ENCODE assay signal across 15 cellular contexts in the genomic region with DNA sequence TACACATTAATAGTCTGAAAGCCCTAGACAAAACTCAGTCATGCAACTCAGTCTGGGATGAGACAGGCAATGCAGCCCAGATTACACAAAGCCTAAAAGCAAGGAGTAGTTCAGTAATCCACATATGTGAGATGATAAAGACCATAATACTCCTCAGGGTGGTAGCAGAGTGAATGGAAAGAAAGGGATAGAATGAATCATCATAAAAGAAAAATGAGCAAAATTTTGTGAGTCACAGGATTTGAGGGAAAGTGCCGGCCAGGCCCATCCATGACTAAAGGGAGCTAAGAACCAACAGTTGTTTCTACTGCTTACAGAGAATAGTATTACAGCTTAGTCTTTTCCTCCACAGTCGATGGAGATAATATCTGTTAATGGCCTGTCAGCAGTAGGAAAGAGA.
DNase-seq lines count a peak whose midpoint lies in the region; ATAC-seq and TF ChIP-seq lines count a peak whose summit lies in the region.
"Had no signal": no experiment of that assay in that cellular context is flagged by ENCODE, and none has a peak within 500 bp of the region (broad histone marks: within the 10 kb centered on the region; RNA-seq: fewer than 3 reads in every experiment).

No MANE protein-coding gene starts in this region.

- DNase-seq in AG20443 (ENCODE audit: low spot score) (peak; percentile 83), PC-3 (peak; percentile 91), dedifferentiated amniotic fluid mesenchymal stem cell (ENCODE audit: extremely low spot score) (peak; percentile 85), mesenchymal stem cell (peak; percentile 31), NCI-H2227 treated with DMSO at 0.1 percent for 48 hours (lab: John Stamatoyannopoulos, UW) (no peak), psoas muscle (no peak), left colon (no peak)
- DNase-seq: activated CD8-positive, alpha-beta memory T cell treated with anti-CD3 and anti-CD28 coated beads for 24 hours; activated naive CD4-positive, alpha-beta T cell treated with anti-CD3 and anti-CD28 coated beads, Interleukin-2, amount 10 ng/mL, durations not matched to agents 7 days and 5 days; CD4-positive, alpha-beta T cell; NCI-H187; stimulated activated CD4-positive, alpha-beta T cell treated with anti-CD3 and anti-CD28 coated beads, Interleukin-4, amount 100 ng/mL, for 1 hour; stimulated activated naive CD4-positive, alpha-beta T cell treated with Interleukin-2 at 50 U/mL for 16 hours had no signal

- H3K4me2 ChIP-seq in PC-3 (ENCODE audit: low read length): peak overlapping the region; percentile 26
- H3K4me2 ChIP-seq in mesenchymal stem cell (ENCODE audit: low read length, poor library complexity, severe bottlenecking): no peak overlapping the region

- no peaks in the 10 kb centered on the region for H3F3A ChIP-seq in PC-3 (ENCODE audit: low read length, unreplicated experiment)

- H3K36me3 ChIP-seq in PC-3 (ENCODE audit: low read depth, low read length): no peaks in the 10 kb centered on the region
- no peaks in the 10 kb centered on the region for H3K36me3 ChIP-seq in mesenchymal stem cell (ENCODE audit: control insufficient read depth in 1 of 2, insufficient read depth in 2 of 2, low read depth in 1 of 2, low read length in 2 of 2)
- H3K36me3 ChIP-seq in psoas muscle (ENCODE audit: insufficient read depth in 1 of 2, low read depth in 1 of 2): no peaks in the 10 kb centered on the region

- intact Hi-C loops in PC-3 (cut with micrococcal nuclease): no loop called here
- intact Hi-C loops in psoas muscle (cut with DNase I): no loop called here
- intact Hi-C loops in left colon (cut with DNase I, micrococcal nuclease): no loop called here

- H3K14ac ChIP-seq in mesenchymal stem cell (ENCODE audit: low read length in 2 of 2): no peak overlapping the region

- ATAC-seq in PC-3: peak; percentile 99
- ATAC-seq in GM19035 (IDR thresholded peaks at IDR 0.05; ENCODE audit: unreplicated experiment): no peak
- ATAC-seq in psoas muscle: no peak
- no peak for ATAC-seq in left colon
- ATAC-seq: HepG2 had no signal

- no peaks in the 10 kb centered on the region for H3K9me2 ChIP-seq in PC-3 (replicated peaks; ENCODE audit: low read length)

- no peak overlapping the region for H4K91ac ChIP-seq in mesenchymal stem cell (ENCODE audit: low read length)

- peaks cover 12% of the 10 kb centered on the region for H3K4me1 ChIP-seq in PC-3 (ENCODE audit: insufficient read depth, low read length)
- peaks cover 5% of the 10 kb centered on the region for H3K4me1 ChIP-seq in mesenchymal stem cell (ENCODE audit: control insufficient read depth, insufficient read depth, low read depth, low read length)
- H3K4me1 ChIP-seq in psoas muscle: no peaks in the 10 kb centered on the region

- no peak overlapping the region for H3K23ac ChIP-seq in mesenchymal stem cell (ENCODE audit: low read length in 2 of 2)

- no peak overlapping the region for H2AK5ac ChIP-seq in mesenchymal stem cell (ENCODE audit: low read length, severe bottlenecking)

- H3K27ac ChIP-seq in PC-3 (ENCODE audit: low read length) (peak overlapping the region; percentile 25), mesenchymal stem cell (ENCODE audit: low read length, poor library complexity, severe bottlenecking) (no peak overlapping the region), psoas muscle (no peak overlapping the region)

- POLR2A ChIA-PET in PC-3 (lab: Charles Lee; ENCODE audit: unreplicated experiment): interaction anchor here (0.6 to 0.7 kb wide), 5 partner anchors 8 to 1257 kb away, joined by 3 to 10 read pairs (median 4); no protein-coding TSS in a partner anchor

- no peak overlapping the region for H3K18ac ChIP-seq in mesenchymal stem cell (ENCODE audit: low read depth in 1 of 2, low read length in 2 of 2)

- H3K27me3 ChIP-seq in PC-3 (ENCODE audit: low read length) (no peaks in the 10 kb centered on the region), mesenchymal stem cell (ENCODE audit: control insufficient read depth in 1 of 2, insufficient read depth in 1 of 2, low read length in 2 of 2) (no peaks in the 10 kb centered on the region), psoas muscle (ENCODE audit: insufficient read depth in 3 of 3, low read length in 2 of 3) (no peaks in the 10 kb centered on the region)

- no TSS peak for BruUV-seq in PC-3 (replicated peaks; lab: Mats Ljungman, UMichigan)

- H3K9ac ChIP-seq in PC-3 (ENCODE audit: low read length) (no peak overlapping the region), mesenchymal stem cell (ENCODE audit: low read length) (peak overlapping the region; percentile 41)

- H3K79me2 ChIP-seq in PC-3 (ENCODE audit: low read length): no peaks in the 10 kb centered on the region

- WGBS in mesenchymal stem cell: 75% methylated on average over 1 of the region's 2 CpGs
- 40 to 61% (median 53%) methylated on average over 2 of the region's 2 CpGs for WGBS in psoas muscle, 3 donors

- no peak overlapping the region for H3K4me3 ChIP-seq in PC-3 (ENCODE audit: low read length)
- H3K4me3 ChIP-seq in mesenchymal stem cell (ENCODE audit: insufficient read depth in 1 of 2, low read depth in 1 of 2, low read length in 2 of 2): no peak overlapping the region
- no peak overlapping the region for H3K4me3 ChIP-seq in psoas muscle

- H3K9me3 ChIP-seq in PC-3 (ENCODE audit: low read length) (no peaks in the 10 kb centered on the region), mesenchymal stem cell (ENCODE audit: control insufficient read depth, low read length) (no peaks in the 10 kb centered on the region), psoas muscle (no peaks in the 10 kb centered on the region)

- no peak overlapping the region for H2BK15ac ChIP-seq in mesenchymal stem cell (ENCODE audit: low read depth, poor library complexity, severe bottlenecking)

- TF ChIP-seq CTCF in PC-3 (conservative IDR thresholded peaks at IDR 0.05; ENCODE audit: low read depth, low read length): peak; percentile 37; the same call in 1 of the 2 replicates
- TF ChIP-seq CTCF in psoas muscle (IDR thresholded peaks at IDR 0.05): no peak

- H4K8ac ChIP-seq in mesenchymal stem cell (ENCODE audit: low read length): no peak overlapping the region

- CTCF ChIA-PET in PC-3 (lab: Charles Lee): interaction anchor here (0.5 to 1.0 kb wide), 7 partner anchors 42 to 714 kb away, joined by 3 to 9 read pairs (median 4); no protein-coding TSS in a partner anchor

- H2BK5ac ChIP-seq in mesenchymal stem cell (ENCODE audit: low read depth, low read length, poor library complexity, severe bottlenecking): no peak overlapping the region

- H2BK12ac ChIP-seq in mesenchymal stem cell (ENCODE audit: low read length in 2 of 2): no peak overlapping the region

- H2AFZ ChIP-seq in PC-3 (ENCODE audit: low read length) (no peak overlapping the region; the same call in 1 of the 2 replicates), mesenchymal stem cell (ENCODE audit: low read depth, low read length) (no peak overlapping the region)

- H2BK120ac ChIP-seq in mesenchymal stem cell (ENCODE audit: low read depth, low read length): no peak overlapping the region

- no peaks in the 10 kb centered on the region for H4K20me1 ChIP-seq in PC-3 (ENCODE audit: low read length)

- H3K79me1 ChIP-seq in mesenchymal stem cell (replicated peaks; ENCODE audit: low read length, poor library complexity, severe bottlenecking): peaks cover 2% of the 10 kb centered on the region

- H3K4ac ChIP-seq in mesenchymal stem cell (ENCODE audit: low read depth in 1 of 2, low read length in 2 of 2): no peak overlapping the region

Comparison
In these comparisons a context has a peak if more than half of its experiments do, and no peak if none do; other contexts are left out.
1. DNase-seq: peak in AG20443 (single experiment), PC-3 (single experiment), dedifferentiated amniotic fluid mesenchymal stem cell (single experiment) and mesenchymal stem cell (single experiment); none in NCI-H2227 treated with DMSO at 0.1 percent for 48 hours (single experiment), psoas muscle (0 of 2) and left colon (0 of 2).